ENCODE assay signal across 19 cellular contexts in genomic region chr13:46675016-46675415, GRCh38.
DNase-seq lines count a peak whose midpoint lies in the region; ATAC-seq and TF ChIP-seq lines count a peak whose summit lies in the region.
"Had no signal": no experiment of that assay in that cellular context is flagged by ENCODE, and none has a peak within 500 bp of the region (broad histone marks: within the 10 kb centered on the region; RNA-seq: fewer than 3 reads in every experiment).

No MANE protein-coding gene starts in this region.

- DNase-seq in LNCaP clone FGC (ENCODE audit: low read depth) (peak; percentile 79), NCI-H748 (lab: John Stamatoyannopoulos, UW; ENCODE audit: unreplicated experiment) (peak; percentile 96), right lobe of liver (no peak), epidermal melanocyte (ENCODE audit: insufficient read length, low spot score) (no peak), GM23248 (no peak)
- DNase-seq in stimulated activated naive CD8-positive, alpha-beta T cell treated with anti-CD3 and anti-CD28 coated beads, Interleukin-15, amount 100 ng/mL, for 72 hours = no peak
- DNase-seq: activated CD4-positive, alpha-beta T cell treated with anti-CD3 and anti-CD28 coated beads for 1 hour; cerebellar nuclear complex; DMS 273 treated with DMSO at 0.1 percent for 48 hours; NCI-H524 treated with DMSO at 0.1 percent for 48 hours; RPMI8226; small intestine; stimulated activated naive CD4-positive, alpha-beta T cell had no signal

- no peaks in the 10 kb centered on the region for H3K27me3 ChIP-seq in BLaER1 treated with 17β-estradiol and CSF1 and Interleukin-3, amounts not matched to agents 10 nM and 100 nM
- H3K27me3 ChIP-seq in right lobe of liver (no peaks in the 10 kb centered on the region), GM23248 (replicated peaks; ENCODE audit: insufficient read depth) (no peaks in the 10 kb centered on the region)

- no peak overlapping the region for H3K4me3 ChIP-seq in BLaER1 treated with 17β-estradiol and CSF1 and Interleukin-3, amounts not matched to agents 10 nM and 100 nM
- H3K4me3 ChIP-seq in LNCaP clone FGC (ENCODE audit: low read depth, low read length) (no peak overlapping the region), right lobe of liver (no peak overlapping the region), GM23248 (no peak overlapping the region)
- H3K4me3 ChIP-seq: HAP-1 had no signal

- peaks cover 16% of the 10 kb centered on the region; the same call in 1 of the 2 replicates for H3F3A ChIP-seq in GM23248 (ENCODE audit: insufficient read depth)

- ATAC-seq in right lobe of liver (peak; percentile 2 to 14 (median 5)), HG03095 (IDR thresholded peaks at IDR 0.05; ENCODE audit: unreplicated experiment) (no peak)
- no peak for ATAC-seq in stimulated activated naive CD8-positive, alpha-beta T cell treated with anti-CD3 and anti-CD28 coated beads, Interleukin-15, amount 100 ng/mL, for 72 hours

- intact Hi-C loops in right lobe of liver (cut with DNase I) = no loop called here

- no peaks in the 10 kb centered on the region for H3K9me3 ChIP-seq in BLaER1 treated with 17β-estradiol and CSF1 and Interleukin-3, amounts not matched to agents 10 nM and 100 nM (replicated peaks in 1 of 11)
- no peaks in the 10 kb centered on the region for H3K9me3 ChIP-seq in right lobe of liver
- H3K9me3 ChIP-seq in GM23248 (ENCODE audit: low read depth) = no peaks in the 10 kb centered on the region
- H3K9me3 ChIP-seq: HAP-1 had no signal

- no peak overlapping the region for H2AFZ ChIP-seq in GM23248

- peaks cover 40% of the 10 kb centered on the region for H3K4me1 Mint-ChIP-seq in stimulated activated naive CD8-positive, alpha-beta T cell treated with anti-CD3 and anti-CD28 coated beads, Interleukin-15, amount 100 ng/mL, for 72 hours

- H3K4me3 Mint-ChIP-seq in stimulated activated naive CD8-positive, alpha-beta T cell treated with anti-CD3 and anti-CD28 coated beads, Interleukin-15, amount 100 ng/mL, for 72 hours = no peak overlapping the region
- H3K4me3 Mint-ChIP-seq: T-helper 1 cell treated with Interleukin-12 subunit alpha and Interleukin-12 subunit beta and Interleukin-4 antibody, amounts not matched to agents 30 μg/mL and 1 μg/mL, for 36 hours had no signal

- TF ChIP-seq POLR2A in right lobe of liver (IDR thresholded peaks at IDR 0.05) = no peak

- H3K9ac ChIP-seq in BLaER1 treated with 17β-estradiol and CSF1 and Interleukin-3, amounts not matched to agents 10 nM and 100 nM = no peak overlapping the region
- no peak overlapping the region for H3K9ac ChIP-seq in GM23248

- no peak overlapping the region for H3K27ac ChIP-seq in BLaER1 treated with 17β-estradiol and CSF1 and Interleukin-3, amounts not matched to agents 10 nM and 100 nM
- H3K27ac ChIP-seq in right lobe of liver = peak overlapping the region in 2 of 3 donors; percentile 87 to 92
- no peak overlapping the region for H3K27ac ChIP-seq in GM23248
- H3K27ac ChIP-seq: HL-60 had no signal

- H3K27ac Mint-ChIP-seq in stimulated activated naive CD8-positive, alpha-beta T cell treated with anti-CD3 and anti-CD28 coated beads, Interleukin-15, amount 100 ng/mL, for 72 hours = peak overlapping the region in 1 of 2 donors; percentile 54
- H3K27ac Mint-ChIP-seq: activated naive CD4-positive, alpha-beta T cell treated with anti-CD3 and anti-CD28 coated beads, Interleukin-2, amount 50 U/mL, for 72 hours; T-helper 1 cell treated with Interleukin-12 subunit alpha and Interleukin-12 subunit beta and Interleukin-4 antibody, amounts not matched to agents 30 μg/mL and 1 μg/mL, for 36 hours had no signal

- peaks cover 20 to 40% (median 33%) of the 10 kb centered on the region in 10 experiments for H3K4me1 ChIP-seq in BLaER1 treated with 17β-estradiol and CSF1 and Interleukin-3, amounts not matched to agents 10 nM and 100 nM
- H3K4me1 ChIP-seq in right lobe of liver (peaks cover 0 to 65% (median 22%) of the 10 kb centered on the region in 4 donors), GM23248 (ENCODE audit: insufficient read depth) (peaks cover 13% of the 10 kb centered on the region)
- H3K4me1 ChIP-seq: HAP-1 had no signal

- peaks cover 84% of the 10 kb centered on the region for H3K79me2 ChIP-seq in GM23248 (ENCODE audit: insufficient read depth)

- H3K9me2 ChIP-seq in GM23248 (ENCODE audit: insufficient read depth) = no peaks in the 10 kb centered on the region

- in situ Hi-C loops in GM23248 (cut with MboI) = no loop called here

- no peaks in the 10 kb centered on the region for H3K27me3 Mint-ChIP-seq in stimulated activated naive CD8-positive, alpha-beta T cell treated with anti-CD3 and anti-CD28 coated beads, Interleukin-15, amount 100 ng/mL, for 72 hours

- peak overlapping the region in 6 of 11 experiments; percentile 28 to 62 (median 53); a peak in 6 of 22 replicates for H3K4me2 ChIP-seq in BLaER1 treated with 17β-estradiol and CSF1 and Interleukin-3, amounts not matched to agents 10 nM and 100 nM
- H3K4me2 ChIP-seq in GM23248 (ENCODE audit: unreplicated experiment) = no peak overlapping the region

- TF ChIP-seq CTCF in LNCaP clone FGC (IDR thresholded peaks at IDR 0.05; ENCODE audit: control insufficient read depth, extremely low read depth, insufficient read depth) (no peak), right lobe of liver (IDR thresholded peaks at IDR 0.05) (no peak)

- H4K20me1 ChIP-seq in BLaER1 treated with 17β-estradiol and CSF1 and Interleukin-3, amounts not matched to agents 10 nM and 100 nM = peaks cover 0 to 68% (median 21%) of the 10 kb centered on the region in 11 experiments; a peak in 15 of 22 replicates
- H4K20me1 ChIP-seq in GM23248 (ENCODE audit: insufficient read depth) = 0 out of 2 replicates have a peak, but pooled peaks cover under 1% of the 10 kb centered on the region

- H3K36me3 ChIP-seq in BLaER1 treated with 17β-estradiol and CSF1 and Interleukin-3, amounts not matched to agents 10 nM and 100 nM = peaks cover 30 to 62% (median 50%) of the 10 kb centered on the region in 11 experiments
- H3K36me3 ChIP-seq in right lobe of liver (no peaks in the 10 kb centered on the region), GM23248 (ENCODE audit: low read depth) (no peaks in the 10 kb centered on the region)
- H3K36me3 ChIP-seq: HAP-1 had no signal

- H3K9me3 Mint-ChIP-seq in stimulated activated naive CD8-positive, alpha-beta T cell treated with anti-CD3 and anti-CD28 coated beads, Interleukin-15, amount 100 ng/mL, for 72 hours = no peaks in the 10 kb centered on the region
- H3K9me3 Mint-ChIP-seq: activated naive CD4-positive, alpha-beta T cell treated with anti-CD3 and anti-CD28 coated beads, Interleukin-2, amount 50 U/mL, for 72 hours; T-helper 1 cell treated with Interleukin-12 subunit alpha and Interleukin-12 subunit beta and Interleukin-4 antibody, amounts not matched to agents 30 μg/mL and 1 μg/mL, for 36 hours had no signal

Comparison
In these comparisons a context has a peak if more than half of its experiments do, and no peak if none do; other contexts are left out.
1. H3K27ac ChIP-seq: peak in right lobe of liver (2 of 3); none in BLaER1 treated with 17β-estradiol and CSF1 and Interleukin-3, amounts not matched to agents 10 nM and 100 nM (0 of 11) and GM23248 (single experiment).
2. DNase-seq: peak in LNCaP clone FGC (single experiment) and NCI-H748 (single experiment); none in right lobe of liver (0 of 3), epidermal melanocyte (single experiment), GM23248 (single experiment) and stimulated activated naive CD8-positive, alpha-beta T cell treated with anti-CD3 and anti-CD28 coated beads, Interleukin-15, amount 100 ng/mL, for 72 hours (0 of 2).
3. ATAC-seq: peak in right lobe of liver (4 of 4); none in HG03095 (single experiment) and stimulated activated naive CD8-positive, alpha-beta T cell treated with anti-CD3 and anti-CD28 coated beads, Interleukin-15, amount 100 ng/mL, for 72 hours (single experiment).